ENCODE assay signal across 20 cellular contexts in genomic region chr10:122618461-122619165, GRCh38. TPM values are rescaled to one million over a fixed set of nuclear protein-coding genes. Genes with fewer than 3 reads are reported as not detected.
DNase-seq lines count a peak whose midpoint lies in the region; ATAC-seq, FAIRE-seq and TF ChIP-seq lines count a peak whose summit lies in the region.
"Had no signal": no experiment of that assay in that cellular context is flagged by ENCODE, and none has a peak within 500 bp of the region (broad histone marks: within the 10 kb centered on the region; RNA-seq: fewer than 3 reads in every experiment).

No MANE protein-coding gene starts in this region.

- peak; percentile 68 for FAIRE-seq in bronchial epithelial cell (lab: Jason Lieb, UNC)
- FAIRE-seq: GM19239, H1 had no signal

- peaks cover 9% of the 10 kb centered on the region for H3K9me3 Mint-ChIP-seq in chondrocyte (ENCODE audit: low read depth)

- no peaks in the 10 kb centered on the region for H3K4me1 ChIP-seq in sigmoid colon
- H3K4me1 ChIP-seq in tibial artery, result no peaks in the 10 kb centered on the region
- H3K4me1 ChIP-seq: BLaER1 had no signal

- no peaks in the 10 kb centered on the region for H3K36me3 Mint-ChIP-seq in chondrocyte (ENCODE audit: low read depth)
- H3K36me3 Mint-ChIP-seq: CD14-positive monocyte; CD4-positive, alpha-beta memory T cell had no signal

- H3K27ac Mint-ChIP-seq in chondrocyte (ENCODE audit: unreplicated experiment), result no peak overlapping the region
- H3K27ac Mint-ChIP-seq: CD14-positive monocyte; CD4-positive, alpha-beta memory T cell had no signal

- no peak for TF ChIP-seq POLR2A in sigmoid colon (IDR thresholded peaks at IDR 0.05)

- ATAC-seq in left ventricle myocardium superior (no peak), HG02840 (IDR thresholded peaks at IDR 0.05; ENCODE audit: low FRiP score, unreplicated experiment) (no peak)

- intact Hi-C loops in cardiac septum (cut with DNase I) (no loop called here), left ventricle myocardium superior (cut with micrococcal nuclease) (no loop called here), sigmoid colon (cut with DNase I) (no loop called here), tibial artery (cut with DNase I; ENCODE audit: low total_unique reads) (no loop called here)

- TF ChIP-seq CTCF in bronchial epithelial cell (IDR thresholded peaks at IDR 0.05; ENCODE audit: insufficient read depth, low read length, severe bottlenecking), result no peak
- no peak for TF ChIP-seq CTCF in sigmoid colon (IDR thresholded peaks at IDR 0.05)
- no peak for TF ChIP-seq CTCF in tibial artery (IDR thresholded peaks at IDR 0.05)
- TF ChIP-seq CTCF in chondrocyte (IDR thresholded peaks at IDR 0.05), result no peak

- no peaks in the 10 kb centered on the region for H3K36me3 ChIP-seq in bronchial epithelial cell (ENCODE audit: control insufficient read depth, insufficient read depth, low read length)
- H3K36me3 ChIP-seq in sigmoid colon, result no peaks in the 10 kb centered on the region
- H3K36me3 ChIP-seq in tibial artery, result no peaks in the 10 kb centered on the region
- H3K36me3 ChIP-seq: BLaER1 had no signal

- H3K9me3 ChIP-seq in sigmoid colon (no peaks in the 10 kb centered on the region), tibial artery (no peaks in the 10 kb centered on the region)

- DNase-seq in cardiac septum (ENCODE audit: low spot score) (peak; percentile 62), left ventricle myocardium superior (no peak), bronchial epithelial cell (ENCODE audit: low read depth) (no peak), sigmoid colon (peak; percentile 28), tibial artery (peak; percentile 12 to 15), NCI-H82 treated with DMSO at 0.1 percent for 48 hours (lab: John Stamatoyannopoulos, UW; ENCODE audit: unreplicated experiment) (no peak), chondrocyte (ENCODE audit: low spot score) (no peak)
- DNase-seq: 8988T; Calu3; CD4-positive, alpha-beta memory T cell; DMS79 treated with DMSO at 0.1 percent for 48 hours; GF-D8; H9 had no signal

- H3K4me3 ChIP-seq in bronchial epithelial cell (ENCODE audit: low read depth, low read length) (no peak overlapping the region), sigmoid colon (no peak overlapping the region), tibial artery (no peak overlapping the region)
- H3K4me3 ChIP-seq: BLaER1 had no signal

- H3K27me3 Mint-ChIP-seq in chondrocyte (ENCODE audit: low read depth), result peaks cover 5% of the 10 kb centered on the region

- 74 to 77% methylated on average over 5 of the region's 5 CpGs for WGBS in sigmoid colon, 2 donors

- no peak overlapping the region for H3K27ac ChIP-seq in sigmoid colon
- H3K27ac ChIP-seq in tibial artery, result no peak overlapping the region
- H3K27ac ChIP-seq: BLaER1 had no signal

- no peaks in the 10 kb centered on the region for H3K27me3 ChIP-seq in bronchial epithelial cell (ENCODE audit: control insufficient read depth, insufficient read depth, low read length)
- H3K27me3 ChIP-seq in sigmoid colon, result no peaks in the 10 kb centered on the region
- H3K27me3 ChIP-seq in tibial artery, result no peaks in the 10 kb centered on the region
- H3K27me3 ChIP-seq: BLaER1 had no signal

- no peak overlapping the region for H3K4me3 Mint-ChIP-seq in chondrocyte (ENCODE audit: unreplicated experiment)
- H3K4me3 Mint-ChIP-seq: CD14-positive monocyte; CD4-positive, alpha-beta memory T cell; H9 had no signal

- H3K4me1 Mint-ChIP-seq in chondrocyte (ENCODE audit: low read depth), result no peaks in the 10 kb centered on the region
- H3K4me1 Mint-ChIP-seq: CD14-positive monocyte; CD4-positive, alpha-beta memory T cell; H9 had no signal

- no peak for TF ChIP-seq EP300 in sigmoid colon (IDR thresholded peaks at IDR 0.05)

RNA-seq across cellular contexts. Expression of gene DMBT1, which starts 58.1 kb away (rescaled TPM):
- total RNA-seq in cardiac septum (0.08 TPM), left ventricle myocardium superior (0.05 TPM), bronchial epithelial cell (not detected in 2 replicates), sigmoid colon (under 1 TPM in 2 of 4 donors, not detected in 2; under 0.01 TPM), chondrocyte (0.13 to 0.34 TPM (median 0.17 TPM) in 3 replicates)
- 100 to 1,000 TPM in 1 of 3 donors, 1 to 10 TPM in 2; 1.2 to 677 (median 7.2) TPM for polyA plus RNA-seq in sigmoid colon
- total RNA-seq: A673; CD4-positive, alpha-beta memory T cell; H1 had no signal
- polyA plus RNA-seq: AG04450; CD14-positive monocyte; CD4-positive, alpha-beta memory T cell had no signal

Comparison
In these comparisons a context has a peak if more than half of its experiments do, and no peak if none do; other contexts are left out.
1. DNase-seq: peak in cardiac septum (single experiment), sigmoid colon (single experiment) and tibial artery (2 of 2); none in left ventricle myocardium superior (single experiment), bronchial epithelial cell (single experiment), NCI-H82 treated with DMSO at 0.1 percent for 48 hours (single experiment) and chondrocyte (single experiment).